ENCODE assay signal across 1 cellular context in the genomic region with DNA sequence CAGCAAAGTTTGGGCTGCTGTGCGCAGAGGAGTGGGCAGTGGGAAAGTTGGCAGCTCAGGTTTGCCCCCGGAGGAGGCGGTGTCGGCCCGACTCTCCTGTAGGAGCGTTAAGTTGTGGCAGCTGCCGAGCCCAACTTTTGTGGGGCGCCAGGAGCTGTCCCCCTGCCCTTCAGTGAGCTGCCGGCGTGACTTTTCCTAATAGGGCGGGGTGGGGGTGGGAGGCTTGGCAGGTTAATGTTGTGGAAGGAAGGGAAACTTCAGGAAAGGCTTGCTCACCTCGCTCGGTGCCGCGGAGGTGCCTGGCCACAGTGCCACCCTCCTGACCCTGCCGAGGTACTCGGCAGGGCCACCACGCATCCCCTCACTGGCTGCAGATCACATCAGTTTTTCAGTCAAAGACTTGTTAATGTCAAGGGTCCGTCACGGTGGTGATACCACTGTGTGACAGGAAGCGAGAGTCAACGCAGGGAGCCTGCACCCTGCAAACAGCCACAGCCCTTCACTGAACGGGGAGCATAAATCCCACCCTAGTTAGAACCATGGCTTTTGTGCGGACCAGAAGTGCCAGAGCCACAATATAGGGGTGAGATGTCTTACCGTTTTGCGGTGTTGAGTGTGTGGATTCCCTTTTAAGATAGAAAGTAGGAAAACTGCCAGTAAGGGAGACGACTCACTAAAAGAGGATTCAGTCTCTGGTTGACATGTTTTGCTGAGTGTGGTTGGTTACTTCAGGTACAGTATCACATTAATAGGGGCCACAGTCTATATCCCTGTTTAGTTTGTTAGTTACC.
TF ChIP-seq lines count a peak whose summit lies in the region.

No MANE protein-coding gene starts in this region.

TF ChIP-seq in K562, 482 proteins besides CTCF, POLR2A, EP300 and RAD21 (continued from another document):
- TF ChIP-seq, protein P1, sequence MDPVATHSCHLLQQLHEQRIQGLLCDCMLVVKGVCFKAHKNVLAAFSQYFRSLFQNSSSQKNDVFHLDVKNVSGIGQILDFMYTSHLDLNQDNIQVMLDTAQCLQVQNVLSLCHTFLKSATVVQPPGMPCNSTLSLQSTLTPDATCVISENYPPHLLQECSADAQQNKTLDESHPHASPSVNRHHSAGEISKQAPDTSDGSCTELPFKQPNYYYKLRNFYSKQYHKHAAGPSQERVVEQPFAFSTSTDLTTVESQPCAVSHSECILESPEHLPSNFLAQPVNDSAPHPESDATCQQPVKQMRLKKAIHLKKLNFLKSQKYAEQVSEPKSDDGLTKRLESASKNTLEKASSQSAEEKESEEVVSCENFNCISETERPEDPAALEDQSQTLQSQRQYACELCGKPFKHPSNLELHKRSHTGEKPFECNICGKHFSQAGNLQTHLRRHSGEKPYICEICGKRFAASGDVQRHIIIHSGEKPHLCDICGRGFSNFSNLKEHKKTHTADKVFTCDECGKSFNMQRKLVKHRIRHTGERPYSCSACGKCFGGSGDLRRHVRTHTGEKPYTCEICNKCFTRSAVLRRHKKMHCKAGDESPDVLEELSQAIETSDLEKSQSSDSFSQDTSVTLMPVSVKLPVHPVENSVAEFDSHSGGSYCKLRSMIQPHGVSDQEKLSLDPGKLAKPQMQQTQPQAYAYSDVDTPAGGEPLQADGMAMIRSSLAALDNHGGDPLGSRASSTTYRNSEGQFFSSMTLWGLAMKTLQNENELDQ (CRISPR knock-in tag; IDR thresholded peaks at IDR 0.05; ENCODE audit: borderline replicate concordance): no peak
- no peak for TF ChIP-seq ZNF586 (CRISPR knock-in tag; conservative IDR thresholded peaks at IDR 0.05)
- TF ChIP-seq, protein P2, sequence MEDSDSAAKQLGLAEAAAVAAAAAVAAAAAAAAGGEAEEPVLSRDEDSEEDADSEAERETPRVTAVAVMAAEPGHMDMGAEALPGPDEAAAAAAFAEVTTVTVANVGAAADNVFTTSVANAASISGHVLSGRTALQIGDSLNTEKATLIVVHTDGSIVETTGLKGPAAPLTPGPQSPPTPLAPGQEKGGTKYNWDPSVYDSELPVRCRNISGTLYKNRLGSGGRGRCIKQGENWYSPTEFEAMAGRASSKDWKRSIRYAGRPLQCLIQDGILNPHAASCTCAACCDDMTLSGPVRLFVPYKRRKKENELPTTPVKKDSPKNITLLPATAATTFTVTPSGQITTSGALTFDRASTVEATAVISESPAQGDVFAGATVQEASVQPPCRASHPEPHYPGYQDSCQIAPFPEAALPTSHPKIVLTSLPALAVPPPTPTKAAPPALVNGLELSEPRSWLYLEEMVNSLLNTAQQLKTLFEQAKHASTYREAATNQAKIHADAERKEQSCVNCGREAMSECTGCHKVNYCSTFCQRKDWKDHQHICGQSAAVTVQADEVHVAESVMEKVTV (CRISPR knock-in tag; IDR thresholded peaks at IDR 0.05): 0 out of 2 replicates have a peak, but pooled peaks have one; percentile 2
- TF ChIP-seq, protein P3, sequence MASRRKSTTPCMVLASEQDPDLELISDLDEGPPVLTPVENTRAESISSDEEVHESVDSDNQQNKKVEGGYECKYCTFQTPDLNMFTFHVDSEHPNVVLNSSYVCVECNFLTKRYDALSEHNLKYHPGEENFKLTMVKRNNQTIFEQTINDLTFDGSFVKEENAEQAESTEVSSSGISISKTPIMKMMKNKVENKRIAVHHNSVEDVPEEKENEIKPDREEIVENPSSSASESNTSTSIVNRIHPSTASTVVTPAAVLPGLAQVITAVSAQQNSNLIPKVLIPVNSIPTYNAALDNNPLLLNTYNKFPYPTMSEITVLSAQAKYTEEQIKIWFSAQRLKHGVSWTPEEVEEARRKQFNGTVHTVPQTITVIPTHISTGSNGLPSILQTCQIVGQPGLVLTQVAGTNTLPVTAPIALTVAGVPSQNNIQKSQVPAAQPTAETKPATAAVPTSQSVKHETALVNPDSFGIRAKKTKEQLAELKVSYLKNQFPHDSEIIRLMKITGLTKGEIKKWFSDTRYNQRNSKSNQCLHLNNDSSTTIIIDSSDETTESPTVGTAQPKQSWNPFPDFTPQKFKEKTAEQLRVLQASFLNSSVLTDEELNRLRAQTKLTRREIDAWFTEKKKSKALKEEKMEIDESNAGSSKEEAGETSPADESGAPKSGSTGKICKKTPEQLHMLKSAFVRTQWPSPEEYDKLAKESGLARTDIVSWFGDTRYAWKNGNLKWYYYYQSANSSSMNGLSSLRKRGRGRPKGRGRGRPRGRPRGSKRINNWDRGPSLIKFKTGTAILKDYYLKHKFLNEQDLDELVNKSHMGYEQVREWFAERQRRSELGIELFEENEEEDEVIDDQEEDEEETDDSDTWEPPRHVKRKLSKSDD (conservative IDR thresholded peaks at IDR 0.05; ENCODE audit: low read length): no peak
- TF ChIP-seq ZNF121 (CRISPR knock-in tag; conservative IDR thresholded peaks at IDR 0.05): peak; percentile 44; the same call in 1 of the 2 replicates
- TF ChIP-seq KAT2B (IDR thresholded peaks at IDR 0.05; ENCODE audit: low read depth, low read length): no peak
- no peak for TF ChIP-seq ZNF699 (CRISPR knock-in tag; IDR thresholded peaks at IDR 0.05; ENCODE audit: insufficient replicate concordance)
- TF ChIP-seq, protein P4, sequence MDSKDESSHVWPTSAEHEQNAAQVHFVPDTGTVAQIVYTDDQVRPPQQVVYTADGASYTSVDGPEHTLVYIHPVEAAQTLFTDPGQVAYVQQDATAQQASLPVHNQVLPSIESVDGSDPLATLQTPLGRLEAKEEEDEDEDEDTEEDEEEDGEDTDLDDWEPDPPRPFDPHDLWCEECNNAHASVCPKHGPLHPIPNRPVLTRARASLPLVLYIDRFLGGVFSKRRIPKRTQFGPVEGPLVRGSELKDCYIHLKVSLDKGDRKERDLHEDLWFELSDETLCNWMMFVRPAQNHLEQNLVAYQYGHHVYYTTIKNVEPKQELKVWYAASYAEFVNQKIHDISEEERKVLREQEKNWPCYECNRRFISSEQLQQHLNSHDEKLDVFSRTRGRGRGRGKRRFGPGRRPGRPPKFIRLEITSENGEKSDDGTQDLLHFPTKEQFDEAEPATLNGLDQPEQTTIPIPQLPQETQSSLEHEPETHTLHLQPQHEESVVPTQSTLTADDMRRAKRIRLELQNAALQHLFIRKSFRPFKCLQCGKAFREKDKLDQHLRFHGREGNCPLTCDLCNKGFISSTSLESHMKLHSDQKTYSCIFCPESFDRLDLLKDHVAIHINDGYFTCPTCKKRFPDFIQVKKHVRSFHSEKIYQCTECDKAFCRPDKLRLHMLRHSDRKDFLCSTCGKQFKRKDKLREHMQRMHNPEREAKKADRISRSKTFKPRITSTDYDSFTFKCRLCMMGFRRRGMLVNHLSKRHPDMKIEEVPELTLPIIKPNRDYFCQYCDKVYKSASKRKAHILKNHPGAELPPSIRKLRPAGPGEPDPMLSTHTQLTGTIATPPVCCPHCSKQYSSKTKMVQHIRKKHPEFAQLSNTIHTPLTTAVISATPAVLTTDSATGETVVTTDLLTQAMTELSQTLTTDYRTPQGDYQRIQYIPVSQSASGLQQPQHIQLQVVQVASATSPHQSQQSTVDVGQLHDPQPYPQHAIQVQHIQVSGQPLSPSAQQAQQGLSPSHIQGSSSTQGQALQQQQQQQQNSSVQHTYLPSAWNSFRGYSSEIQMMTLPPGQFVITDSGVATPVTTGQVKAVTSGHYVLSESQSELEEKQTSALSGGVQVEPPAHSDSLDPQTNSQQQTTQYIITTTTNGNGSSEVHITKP (IDR thresholded peaks at IDR 0.05; ENCODE audit: partially characterized antibody): peak; percentile 6
- TF ChIP-seq ETV1 (tag; conservative IDR thresholded peaks at IDR 0.05; ENCODE audit: low read depth): peak; percentile 26; the same call in 1 of the 2 replicates
- TF ChIP-seq BRF1 (IDR thresholded peaks at IDR 0.05; ENCODE audit: borderline replicate concordance, extremely low read depth, insufficient read length): no peak
- peak; percentile 56 for TF ChIP-seq MEIS2 (IDR thresholded peaks at IDR 0.05; ENCODE audit: partially characterized antibody)
- TF ChIP-seq, protein P5, sequence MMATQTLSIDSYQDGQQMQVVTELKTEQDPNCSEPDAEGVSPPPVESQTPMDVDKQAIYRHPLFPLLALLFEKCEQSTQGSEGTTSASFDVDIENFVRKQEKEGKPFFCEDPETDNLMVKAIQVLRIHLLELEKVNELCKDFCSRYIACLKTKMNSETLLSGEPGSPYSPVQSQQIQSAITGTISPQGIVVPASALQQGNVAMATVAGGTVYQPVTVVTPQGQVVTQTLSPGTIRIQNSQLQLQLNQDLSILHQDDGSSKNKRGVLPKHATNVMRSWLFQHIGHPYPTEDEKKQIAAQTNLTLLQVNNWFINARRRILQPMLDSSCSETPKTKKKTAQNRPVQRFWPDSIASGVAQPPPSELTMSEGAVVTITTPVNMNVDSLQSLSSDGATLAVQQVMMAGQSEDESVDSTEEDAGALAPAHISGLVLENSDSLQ (IDR thresholded peaks at IDR 0.05): peak; percentile 62
- TF ChIP-seq DPF2 (IDR thresholded peaks at IDR 0.05): peak; percentile 7; the same call in 1 of the 2 replicates
- 0 out of 2 replicates have a peak, but pooled peaks have one; percentile 7 for TF ChIP-seq MECOM (CRISPR knock-in tag; IDR thresholded peaks at IDR 0.05)
- TF ChIP-seq, protein P6, sequence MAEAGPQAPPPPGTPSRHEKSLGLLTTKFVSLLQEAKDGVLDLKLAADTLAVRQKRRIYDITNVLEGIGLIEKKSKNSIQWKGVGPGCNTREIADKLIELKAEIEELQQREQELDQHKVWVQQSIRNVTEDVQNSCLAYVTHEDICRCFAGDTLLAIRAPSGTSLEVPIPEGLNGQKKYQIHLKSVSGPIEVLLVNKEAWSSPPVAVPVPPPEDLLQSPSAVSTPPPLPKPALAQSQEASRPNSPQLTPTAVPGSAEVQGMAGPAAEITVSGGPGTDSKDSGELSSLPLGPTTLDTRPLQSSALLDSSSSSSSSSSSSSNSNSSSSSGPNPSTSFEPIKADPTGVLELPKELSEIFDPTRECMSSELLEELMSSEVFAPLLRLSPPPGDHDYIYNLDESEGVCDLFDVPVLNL (CRISPR knock-in tag; IDR thresholded peaks at IDR 0.05; ENCODE audit: low read depth): no peak
- TF ChIP-seq IFI16 (CRISPR knock-in tag; IDR thresholded peaks at IDR 0.05): no peak
- TF ChIP-seq TEAD2 (tag; IDR thresholded peaks at IDR 0.05): no peak
- TF ChIP-seq ZNF408 (CRISPR knock-in tag; IDR thresholded peaks at IDR 0.05; ENCODE audit: low read depth): no peak
- no peak for TF ChIP-seq BCOR (IDR thresholded peaks at IDR 0.05)
- no peak for TF ChIP-seq CCNT2 (IDR thresholded peaks at IDR 0.05; ENCODE audit: borderline replicate concordance, extremely low read depth, insufficient read length, low read depth, low read length)
